ENCODE assay signal across 8 cellular contexts in the genomic region with DNA sequence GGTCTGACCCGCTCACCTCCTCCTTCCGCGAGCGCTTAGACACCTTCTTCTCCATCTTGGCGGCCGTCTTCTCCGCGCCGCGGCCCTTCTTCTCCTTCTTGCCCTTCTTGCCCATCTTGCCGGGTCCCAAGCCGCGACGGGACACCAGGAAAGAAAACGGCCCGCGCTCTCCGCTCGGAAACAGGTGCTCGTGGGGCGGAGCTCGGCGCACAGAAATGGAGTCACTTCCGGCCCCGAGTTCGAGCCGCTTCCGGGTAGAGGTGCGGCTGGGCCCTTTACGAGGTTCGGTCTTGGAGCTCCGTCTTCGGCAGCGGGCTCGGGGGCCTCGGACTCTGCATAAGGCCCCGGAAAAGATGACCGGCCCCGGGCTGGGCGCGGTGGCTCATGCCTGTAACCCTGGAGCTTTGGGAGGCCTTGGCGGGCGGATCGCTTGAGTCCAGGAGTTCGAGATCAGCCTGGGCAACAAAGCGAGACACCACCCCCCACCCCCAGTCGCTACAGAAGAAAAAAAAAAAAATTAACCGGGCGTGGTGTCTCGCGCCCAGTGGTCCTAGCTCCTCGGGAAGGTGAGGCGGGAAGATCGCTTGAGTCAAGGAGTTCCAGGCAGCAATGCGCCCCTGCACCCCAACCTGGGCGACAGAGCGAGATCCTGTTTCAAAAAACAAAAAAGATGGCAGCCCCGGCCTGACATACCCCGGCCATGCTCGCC. TPM values are rescaled to one million over a fixed set of nuclear protein-coding genes. Genes with fewer than 3 reads are reported as not detected.
DNase-seq lines count a peak whose midpoint lies in the region; ATAC-seq, FAIRE-seq and TF ChIP-seq lines count a peak whose summit lies in the region.

KLHDC4 (minus strand) TSS at position 211 of the 709 bp plus-strand sequence; CDS start at position 115, 96 bp downstream.

- WGBS in right cardiac atrium = under 1% methylated on average over 60 of the region's 60 CpGs

- no peaks in the 10 kb centered on the region for H3K9me3 Mint-ChIP-seq in T-helper 2 cell treated with Interferon-gamma antibody and Interleukin-4, amounts not matched to agents 5 μg/mL and 100 μg/mL, for 36 hours

- no peaks in the 10 kb centered on the region for H3K27me3 ChIP-seq in right cardiac atrium (ENCODE audit: control insufficient read depth, insufficient read depth)

- no peaks in the 10 kb centered on the region for H3K9me3 ChIP-seq in right cardiac atrium (ENCODE audit: control insufficient read depth, low read length)

- H3K36me3 Mint-ChIP-seq in T-helper 2 cell treated with Interferon-gamma antibody and Interleukin-4, amounts not matched to agents 5 μg/mL and 100 μg/mL, for 36 hours (ENCODE audit: low read depth) = peaks cover 31% of the 10 kb centered on the region

- ATAC-seq in right cardiac atrium = peak; percentile 94

- H3K4me3 ChIP-seq in right cardiac atrium (ENCODE audit: low read length) = peak within 1 kb of the TSS; percentile 91

- FAIRE-seq in urothelium cell line (lab: Jason Lieb, UNC) = no peak

- H3K27me3 Mint-ChIP-seq in T-helper 2 cell treated with Interferon-gamma antibody and Interleukin-4, amounts not matched to agents 5 μg/mL and 100 μg/mL, for 36 hours (ENCODE audit: low read depth) = no peaks in the 10 kb centered on the region

- peaks cover 30% of the 10 kb centered on the region for H3K4me1 Mint-ChIP-seq in T-helper 2 cell treated with Interferon-gamma antibody and Interleukin-4, amounts not matched to agents 5 μg/mL and 100 μg/mL, for 36 hours (ENCODE audit: low read depth)

- peak within 1 kb of the TSS; percentile 95 for H3K27ac ChIP-seq in right cardiac atrium (ENCODE audit: low read length)

- peak within 1 kb of the TSS; percentile 99 for H3K27ac Mint-ChIP-seq in T-helper 2 cell treated with Interferon-gamma antibody and Interleukin-4, amounts not matched to agents 5 μg/mL and 100 μg/mL, for 36 hours

- intact Hi-C loops in right cardiac atrium (cut with DNase I) = loop anchor here in 3 of 4 donors (5.0 to 10.0 kb wide), 3 partner anchors 181 to 371 kb away; partner anchors contain the start of gene MAP1LC3B (in 1 of the 3)

- POLR2A ChIA-PET in HEK293T (lab: Yijun Ruan, JAX) = interaction anchor here (0.6 to 1.6 kb wide), 13 partner anchors 8 to 182 kb away, joined by 3 to 9 read pairs (median 4); partner anchors contain the start of gene SLC7A5

- peak within 1 kb of the TSS; percentile 100 for H3K4me3 Mint-ChIP-seq in T-helper 2 cell treated with Interferon-gamma antibody and Interleukin-4, amounts not matched to agents 5 μg/mL and 100 μg/mL, for 36 hours

- H3K4me1 ChIP-seq in right cardiac atrium (ENCODE audit: control insufficient read depth, insufficient read depth, low read length) = peaks cover 7% of the 10 kb centered on the region

- DNase-seq in GM04504 (ENCODE audit: low read depth) (peak; percentile 65), HEK293T (ENCODE audit: extremely low spot score) (peak; percentile 91), NCI-H1092 treated with DMSO at 0.1 percent for 48 hours (lab: John Stamatoyannopoulos, UW) (peak; percentile 69), anterior cingulate cortex (lab: John Stamatoyannopoulos, UW) (peak; percentile 23 to 93 (median 82)), right cardiac atrium (peak; percentile 87 to 95 (median 95)), putamen (ENCODE audit: low spot score) (peak; percentile 81), urothelium cell line (ENCODE audit: low spot score) (peak; percentile 95)
- DNase-seq in T-helper 2 cell treated with Interferon-gamma antibody and Interleukin-4, amounts not matched to agents 5 μg/mL and 100 μg/mL, for 36 hours (ENCODE audit: low spot score) = peak; percentile 89

- CTCF ChIA-PET in HEK293T (lab: Yijun Ruan, JAX) = interaction anchor here (1.8 kb wide), 1 partner anchor 13 kb away, joined by 5 read pairs; no protein-coding TSS in a partner anchor

TF ChIP-seq in HEK293T, 16 proteins besides CTCF, POLR2A, EP300 and RAD21:
- no peak for TF ChIP-seq SP1 (IDR thresholded peaks at IDR 0.05)
- TF ChIP-seq ELF4 (IDR thresholded peaks at IDR 0.05) = peak; percentile 78
- no peak for TF ChIP-seq HDGF (IDR thresholded peaks at IDR 0.05; ENCODE audit: borderline replicate concordance)
- TF ChIP-seq L3MBTL2 (conservative IDR thresholded peaks at IDR 0.05) = peak; percentile 39; the same call in 1 of the 2 replicates
- TF ChIP-seq ZNF384 (IDR thresholded peaks at IDR 0.05) = peak; percentile 40; the same call in 1 of the 2 replicates

RNA-seq across cellular contexts. Expression of gene KLHDC4, which starts in this region (rescaled TPM):
- total RNA-seq in right cardiac atrium = 10 to 100 TPM; 11.4 to 16.5 (median 15.2) TPM
- polyA plus RNA-seq in right cardiac atrium = 14.0 TPM

Comparison
In these comparisons a context has a peak if more than half of its experiments do, and no peak if none do; other contexts are left out.
1. Peak in every context shown above with its lines: DNase-seq, ATAC-seq, H3K4me3 ChIP-seq and H3K27ac ChIP-seq.